ENCODE assay signal across 1 cellular context in genomic region chr6:188821-189655, GRCh38.
A peak's percentile ranks its signal among the peaks of the same experiment; 100 is the strongest.
TF ChIP-seq lines count a peak whose summit lies in the region.

No MANE protein-coding gene starts in this region.

TF ChIP-seq in HEK293, 187 proteins besides CTCF, POLR2A, EP300 and RAD21 (continued from another document and continues in another):
- TF ChIP-seq MEIS1 (CRISPR knock-in tag; IDR thresholded peaks at IDR 0.05; ENCODE audit: borderline replicate concordance) (no peak), ZNF654 (tag by site-specific recombination; IDR thresholded peaks at IDR 0.05; ENCODE audit: low read depth) (peak; percentile 98), ZNF138 (tag by site-specific recombination; IDR thresholded peaks at IDR 0.05; ENCODE audit: borderline replicate concordance) (no peak), ZNF626 (tag by site-specific recombination; IDR thresholded peaks at IDR 0.05) (no peak), ZNF639 (tag by site-specific recombination; IDR thresholded peaks at IDR 0.05) (no peak), ZNF37A (tag by site-specific recombination; IDR thresholded peaks at IDR 0.05) (no peak), ZSCAN18 (tag by site-specific recombination; IDR thresholded peaks at IDR 0.05) (no peak), ZNF24 (tag by site-specific recombination; IDR thresholded peaks at IDR 0.05) (no peak), ZNF777 (tag by site-specific recombination; IDR thresholded peaks at IDR 0.05; ENCODE audit: borderline replicate concordance) (no peak), PRDM2 (tag by site-specific recombination; IDR thresholded peaks at IDR 0.05; ENCODE audit: borderline replicate concordance) (no peak), ZNF121 (tag by site-specific recombination; IDR thresholded peaks at IDR 0.05) (no peak), ZFP41 (tag by site-specific recombination; IDR thresholded peaks at IDR 0.05; ENCODE audit: borderline replicate concordance) (no peak), PRDM6 (tag by site-specific recombination; IDR thresholded peaks at IDR 0.05) (no peak), ZNF707 (tag by site-specific recombination; IDR thresholded peaks at IDR 0.05) (no peak), ZSCAN4 (tag by site-specific recombination; IDR thresholded peaks at IDR 0.05) (no peak), ZBTB10 (tag by site-specific recombination; IDR thresholded peaks at IDR 0.05) (no peak), KLF17 (tag by site-specific recombination; IDR thresholded peaks at IDR 0.05) (no peak), ZNF2 (tag by site-specific recombination; IDR thresholded peaks at IDR 0.05) (0 out of 2 replicates have a peak, but pooled peaks have one; percentile 57), ZNF350 (tag by site-specific recombination; IDR thresholded peaks at IDR 0.05) (no peak), ZNF184 (tag by site-specific recombination; IDR thresholded peaks at IDR 0.05) (no peak), ZBTB44 (tag by site-specific recombination; IDR thresholded peaks at IDR 0.05) (no peak), ZBTB20 (tag by site-specific recombination; IDR thresholded peaks at IDR 0.05) (no peak), RBAK (tag by site-specific recombination; IDR thresholded peaks at IDR 0.05) (no peak), WT1 (tag by site-specific recombination; IDR thresholded peaks at IDR 0.05) (no peak), ZNF221 (tag by site-specific recombination; IDR thresholded peaks at IDR 0.05; ENCODE audit: borderline replicate concordance) (no peak), MYNN (tag by site-specific recombination; IDR thresholded peaks at IDR 0.05; ENCODE audit: borderline replicate concordance) (no peak), ZNF837 (tag by site-specific recombination; IDR thresholded peaks at IDR 0.05) (no peak), ZNF830 (tag by site-specific recombination; IDR thresholded peaks at IDR 0.05; ENCODE audit: low read depth) (no peak), EGR2 (tag by site-specific recombination; IDR thresholded peaks at IDR 0.05; ENCODE audit: low read depth) (0 out of 2 replicates have a peak, but pooled peaks have one; percentile 22), ZNF585B (tag by site-specific recombination; IDR thresholded peaks at IDR 0.05) (no peak), BCL6B (tag by site-specific recombination; IDR thresholded peaks at IDR 0.05) (no peak), ZSCAN5A (tag by site-specific recombination; IDR thresholded peaks at IDR 0.05) (no peak), ZSCAN16 (tag by site-specific recombination; IDR thresholded peaks at IDR 0.05) (no peak)
